Comparison of ENCODE assay signal across 8 cellular contexts in the genomic region with DNA sequence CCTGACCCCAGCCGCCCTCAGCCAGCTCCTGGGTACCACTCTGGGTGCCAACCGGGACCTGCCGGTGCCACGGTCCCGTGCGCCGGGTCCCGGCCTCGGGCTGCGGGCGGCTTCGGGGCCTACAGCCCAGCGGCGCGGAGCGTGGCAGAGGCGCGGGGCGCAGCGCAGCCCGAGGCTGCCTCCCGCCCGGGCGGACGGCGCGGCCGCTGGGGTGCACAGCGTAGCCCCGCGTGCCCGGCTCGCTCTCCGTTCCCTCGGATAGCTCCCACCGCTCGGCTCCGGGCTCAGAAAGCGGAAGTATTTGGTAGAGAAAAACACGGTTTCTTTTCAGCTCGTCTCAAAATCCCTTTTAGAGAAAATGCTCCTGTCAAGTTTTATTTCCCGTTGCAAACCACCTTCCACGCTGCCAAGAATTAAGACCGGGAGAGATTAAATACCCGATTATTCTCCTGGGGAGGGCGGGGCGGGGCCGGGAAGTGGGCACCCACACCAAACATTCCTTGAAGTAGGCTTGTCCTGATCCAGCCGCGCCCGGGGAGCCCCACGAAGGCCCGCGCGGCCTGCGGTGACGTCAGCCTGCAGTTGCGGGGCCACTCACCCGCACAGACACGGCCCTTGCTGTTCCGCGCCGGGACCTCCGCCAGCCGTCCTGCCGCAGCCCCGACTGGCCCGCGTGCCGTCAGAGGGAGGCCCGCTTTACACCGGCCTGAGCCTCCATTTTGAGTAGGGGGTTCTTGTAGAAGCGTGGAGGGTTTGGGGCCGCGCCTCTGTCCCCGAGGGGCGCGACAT. TPM values are rescaled to one million over a fixed set of nuclear protein-coding genes. Genes with fewer than 3 reads are reported as not detected.
DNase-seq lines count a peak whose midpoint lies in the region; ATAC-seq and TF ChIP-seq lines count a peak whose summit lies in the region.

No MANE protein-coding gene starts in this region.

- peak overlapping the region; percentile 97 for H3K27ac ChIP-seq in muscle layer of colon (ENCODE audit: low read depth, low read length)
- H3K27ac ChIP-seq in uterus = peak overlapping the region; percentile 94 to 96

- no peaks in the 10 kb centered on the region for H3K9me3 Mint-ChIP-seq in activated naive CD4-positive, alpha-beta T cell treated with anti-CD3 and anti-CD28 coated beads for 36 hours
- H3K9me3 Mint-ChIP-seq in chondrocyte (ENCODE audit: low read depth) = no peaks in the 10 kb centered on the region

- H3K4me1 ChIP-seq in muscle layer of colon (ENCODE audit: insufficient read depth, low read length) (peaks cover 20% of the 10 kb centered on the region), uterus (peaks cover 0 to 4% of the 10 kb centered on the region in 2 donors)

- H3K27me3 ChIP-seq in muscle layer of colon (ENCODE audit: control insufficient read depth in 1 of 2, insufficient read depth in 2 of 2, low read length in 2 of 2) (peaks cover 9 to 12% of the 10 kb centered on the region in 2 donors), uterus (peaks cover 10 to 20% of the 10 kb centered on the region in 2 donors)

- H3K4me1 Mint-ChIP-seq in activated naive CD4-positive, alpha-beta T cell treated with anti-CD3 and anti-CD28 coated beads for 36 hours (ENCODE audit: low read depth) = peaks cover 27% of the 10 kb centered on the region
- peaks cover 23% of the 10 kb centered on the region for H3K4me1 Mint-ChIP-seq in chondrocyte (ENCODE audit: low read depth)

- H3K4me3 Mint-ChIP-seq in activated naive CD4-positive, alpha-beta T cell treated with anti-CD3 and anti-CD28 coated beads for 36 hours = peak overlapping the region; percentile 57
- H3K4me3 Mint-ChIP-seq in chondrocyte (ENCODE audit: unreplicated experiment) = peak overlapping the region; percentile 57

- H3K36me3 Mint-ChIP-seq in activated naive CD4-positive, alpha-beta T cell treated with anti-CD3 and anti-CD28 coated beads for 36 hours (ENCODE audit: low read depth) = no peaks in the 10 kb centered on the region
- H3K36me3 Mint-ChIP-seq in chondrocyte (ENCODE audit: low read depth) = peaks cover 4% of the 10 kb centered on the region

- CTCF ChIA-PET in activated naive CD4-positive, alpha-beta T cell treated with anti-CD3 and anti-CD28 coated beads for 36 hours (lab: Charles Lee) = interaction anchor here (1.4 to 1.6 kb wide), 2 partner anchors 13 to 16 kb away, joined by 3 to 5 read pairs; no protein-coding TSS in a partner anchor

- intact Hi-C loops in activated naive CD4-positive, alpha-beta T cell treated with anti-CD3 and anti-CD28 coated beads for 36 hours (cut with micrococcal nuclease) = loop anchor here (2.0 kb wide), 1 partner anchor 48 kb away; no protein-coding TSS in a partner anchor
- intact Hi-C loops in uterus (cut with DNase I; ENCODE audit: low total_unique reads) = no loop called here

- H3K9ac ChIP-seq in muscle layer of colon (ENCODE audit: low read length) = peak overlapping the region; percentile 94

- H3K27ac Mint-ChIP-seq in activated naive CD4-positive, alpha-beta T cell treated with anti-CD3 and anti-CD28 coated beads for 36 hours = no peak overlapping the region
- no peak overlapping the region for H3K27ac Mint-ChIP-seq in chondrocyte (ENCODE audit: unreplicated experiment)

- no peak for TF ChIP-seq POLR2A in uterus (IDR thresholded peaks at IDR 0.05)

- H3K4me3 ChIP-seq in muscle layer of colon (ENCODE audit: low read depth in 1 of 2, low read length in 2 of 2) (peak overlapping the region; percentile 75 to 92), uterus (peak overlapping the region; percentile 45 to 55)

- no peak for DNase-seq in activated naive CD4-positive, alpha-beta T cell treated with anti-CD3 and anti-CD28 coated beads for 36 hours
- no peak for DNase-seq in activated naive CD4-positive, alpha-beta T cell treated with Interleukin-2 at 50 U/mL for 16 hours
- DNase-seq in chondrocyte (ENCODE audit: low spot score) = no peak
- DNase-seq in uterus = peak; percentile 57 to 68
- no peak for DNase-seq in NCI-H187 (lab: John Stamatoyannopoulos, UW)
- DNase-seq in stimulated activated CD4-positive, alpha-beta T cell treated with anti-CD3 and anti-CD28 coated beads, Interleukin-12 subunit alpha, Interleukin-12 subunit beta, amount 100 ng/mL, for 4 hours = no peak

- H3K9me3 ChIP-seq in muscle layer of colon (ENCODE audit: low read length) (no peaks in the 10 kb centered on the region), uterus (no peaks in the 10 kb centered on the region)

- peaks cover 83% of the 10 kb centered on the region for H3K27me3 Mint-ChIP-seq in activated naive CD4-positive, alpha-beta T cell treated with anti-CD3 and anti-CD28 coated beads for 36 hours (ENCODE audit: low read depth)
- H3K27me3 Mint-ChIP-seq in chondrocyte (ENCODE audit: low read depth) = peaks cover 82% of the 10 kb centered on the region

- no peak for ATAC-seq in HG02870 (IDR thresholded peaks at IDR 0.05; ENCODE audit: unreplicated experiment)

- H3K36me3 ChIP-seq in muscle layer of colon (ENCODE audit: insufficient read depth, low read length) (no peaks in the 10 kb centered on the region), uterus (no peaks in the 10 kb centered on the region)

- TF ChIP-seq CTCF in chondrocyte (IDR thresholded peaks at IDR 0.05) (no peak), uterus (IDR thresholded peaks at IDR 0.05) (no peak)

RNA-seq across cellular contexts. Expression of a gene that starts 7.2 kb away (rescaled TPM):
- not detected for total RNA-seq in activated naive CD4-positive, alpha-beta T cell treated with anti-CD3 and anti-CD28 coated beads for 36 hours
- total RNA-seq in chondrocyte (not detected in 3 replicates), uterus (10 to 100 TPM in 1 of 4 donors, 1 to 10 TPM in 1, under 1 TPM in 2; 0.40 to 27.5 (median 1.1) TPM)

RNA-seq across cellular contexts. Expression of a gene that starts 7.7 kb away (rescaled TPM):
- total RNA-seq in activated naive CD4-positive, alpha-beta T cell treated with anti-CD3 and anti-CD28 coated beads for 36 hours = not detected
- total RNA-seq in chondrocyte (not detected in 3 replicates), uterus (10 to 100 TPM; 32.4 to 82.0 (median 57.8) TPM)

RNA-seq across cellular contexts. Expression of a gene that starts 18.6 kb away (rescaled TPM):
- total RNA-seq in activated naive CD4-positive, alpha-beta T cell treated with anti-CD3 and anti-CD28 coated beads for 36 hours = not detected
- total RNA-seq in chondrocyte = 0.12 to 0.21 TPM in 2 of 3 replicates, not detected in the other
- total RNA-seq in uterus = 100 to 1,000 TPM in 1 of 4 donors, 10 to 100 TPM in 3; 50.0 to 114 (median 69.0) TPM

RNA-seq across cellular contexts. Expression of a gene that starts 27.4 kb away (rescaled TPM):
- total RNA-seq in activated naive CD4-positive, alpha-beta T cell treated with anti-CD3 and anti-CD28 coated beads for 36 hours = not detected
- total RNA-seq in chondrocyte = not detected in 3 replicates
- total RNA-seq in uterus = 10 to 100 TPM in 3 of 4 donors, 1 to 10 TPM in 1; 2.3 to 26.4 (median 22.4) TPM

RNA-seq across cellular contexts. Expression of a gene that starts 36.3 kb away (rescaled TPM):
- total RNA-seq in activated naive CD4-positive, alpha-beta T cell treated with anti-CD3 and anti-CD28 coated beads for 36 hours = not detected
- total RNA-seq in chondrocyte (not detected in 3 replicates), uterus (1 to 10 TPM in 3 of 4 donors, under 1 TPM in 1; 0.26 to 9.1 (median 5.2) TPM)

Comparison
In these comparisons a context has a peak if more than half of its experiments do, and no peak if none do; other contexts are left out.
1. DNase-seq: peak in uterus (2 of 2); none in activated naive CD4-positive, alpha-beta T cell treated with anti-CD3 and anti-CD28 coated beads for 36 hours (single experiment), activated naive CD4-positive, alpha-beta T cell treated with Interleukin-2 at 50 U/mL for 16 hours (single experiment), chondrocyte (single experiment), NCI-H187 (0 of 2) and stimulated activated CD4-positive, alpha-beta T cell treated with anti-CD3 and anti-CD28 coated beads, Interleukin-12 subunit alpha, Interleukin-12 subunit beta, amount 100 ng/mL, for 4 hours (single experiment).
2. RNA of a gene that starts 7.7 kb away (total RNA-seq): 32.4 to 82.0 TPM in uterus; not detected in activated naive CD4-positive, alpha-beta T cell treated with anti-CD3 and anti-CD28 coated beads for 36 hours and not detected in chondrocyte; every median in the first group is over 10 times any median in the second.
3. RNA of a gene that starts 18.6 kb away (total RNA-seq): 50.0 to 114 TPM in uterus; 0.12 to 0.21 TPM in chondrocyte and not detected in activated naive CD4-positive, alpha-beta T cell treated with anti-CD3 and anti-CD28 coated beads for 36 hours; every median in the first group is over 10 times any median in the second.